In genomic region chr17:1711804-1712203, GRCh38 we compare ENCODE assay signal across 18 cellular contexts. TPM values are rescaled to one million over a fixed set of nuclear protein-coding genes. Genes with fewer than 3 reads are reported as not detected.
A peak's percentile ranks its signal among the peaks of the same experiment; 100 is the strongest.
DNase-seq lines count a peak whose midpoint lies in the region; ATAC-seq, FAIRE-seq and TF ChIP-seq lines count a peak whose summit lies in the region.
"Had no signal": no experiment of that assay in that cellular context is flagged by ENCODE, and none has a peak within 500 bp of the region (broad histone marks: within the 10 kb centered on the region; RNA-seq: fewer than 3 reads in every experiment).

No MANE protein-coding gene starts in this region.

- H3F3A ChIP-seq in GM23338 (replicated peaks; ENCODE audit: low read depth), result no peaks in the 10 kb centered on the region; the same call in 1 of the 2 replicates

- no peak overlapping the region for H3K9ac ChIP-seq in colonic mucosa (ENCODE audit: low read depth in 2 of 2, low read length in 2 of 2)

- FAIRE-seq in A549 (lab: Jason Lieb, UNC), result no peak

- H3K79me2 ChIP-seq in GM23338 (replicated peaks; ENCODE audit: insufficient read depth), result no peaks in the 10 kb centered on the region

- H2AFZ ChIP-seq in GM23338, result no peak overlapping the region

- no peaks in the 10 kb centered on the region for H3K9me3 Mint-ChIP-seq in GM23338
- H3K9me3 Mint-ChIP-seq in natural killer cell treated with Interleukin-12 subunit alpha and Interleukin-12 subunit beta and Interleukin-15 and Interleukin-18, amount 100 ng/mL, for 72 hours, result no peaks in the 10 kb centered on the region
- H3K9me3 Mint-ChIP-seq: activated CD4-positive, alpha-beta T cell treated with anti-CD3 and anti-CD28 coated beads, Interleukin-2, amount 10 ng/mL, durations not matched to agents 7 days and 5 days; activated T-cell treated with anti-CD3 and anti-CD28 coated beads, Interleukin-2, amount 50 U/mL, for 4 hours had no signal

- intact Hi-C loops in colonic mucosa (cut with DNase I), result loop anchor here (5.0 kb wide), 1 partner anchor 35 kb away; no protein-coding TSS in a partner anchor

- H3K4me3 Mint-ChIP-seq in GM23338, result peak overlapping the region; percentile 83; the same call in 1 of the 3 replicates
- peak overlapping the region; percentile 16 for H3K4me3 Mint-ChIP-seq in natural killer cell treated with Interleukin-12 subunit alpha and Interleukin-12 subunit beta and Interleukin-15 and Interleukin-18, amount 100 ng/mL, for 72 hours

- POLR2A ChIA-PET in A549 (lab: Yijun Ruan, JAX), result no interaction called here

- H4K20me1 ChIP-seq in GM23338 (replicated peaks; ENCODE audit: insufficient read depth), result no peaks in the 10 kb centered on the region

- DNase-seq in A549 (ENCODE audit: low read depth in 1 of 2, low spot score in 1 of 2) (no peak), GM23338 (ENCODE audit: low spot score) (no peak), colonic mucosa (no peak), NCI-H2196 (lab: John Stamatoyannopoulos, UW; ENCODE audit: unreplicated experiment) (no peak)
- DNase-seq in natural killer cell treated with Interleukin-12 subunit alpha and Interleukin-12 subunit beta and Interleukin-15 and Interleukin-18, amount 100 ng/mL, for 72 hours (ENCODE audit: low spot score), result no peak
- DNase-seq: activated T-cell treated with anti-CD3 and anti-CD28 coated beads, Interleukin-2, amount 50 U/mL, for 4 hours; esophagus squamous epithelium; GOT3; NCI-H2081 treated with DMSO at 0.1 percent for 48 hours; NCI-H774; retina; stimulated activated CD4-positive, alpha-beta T cell treated with anti-CD3 and anti-CD28 coated beads, Interleukin-2, amount 100 ng/mL, for 48 hours; stimulated activated CD8-positive, alpha-beta memory T cell treated with anti-CD3 and anti-CD28 coated beads, Interleukin-4, amount 100 ng/mL, for 48 hours; upper lobe of left lung had no signal

- WGBS in A549 (ENCODE audit: missing lambda C conversion rate), result 85% methylated on average over 4 of the region's 4 CpGs

- H3K4me3 ChIP-seq in A549 (no peak overlapping the region), GM23338 (no peak overlapping the region), colonic mucosa (no peak overlapping the region)
- H3K4me3 ChIP-seq: esophagus squamous epithelium had no signal

- H3K9me2 ChIP-seq in GM23338 (ENCODE audit: insufficient read depth), result no peaks in the 10 kb centered on the region

- no peak for TF ChIP-seq RAD21 in A549 (conservative IDR thresholded peaks at IDR 0.05 in 1 of 2, IDR thresholded peaks at IDR 0.05 in 1 of 2)

- no peak for ATAC-seq in A549
- no peak for ATAC-seq in GM23338
- no peak for ATAC-seq in natural killer cell treated with Interleukin-12 subunit alpha and Interleukin-12 subunit beta and Interleukin-15 and Interleukin-18, amount 100 ng/mL, for 72 hours
- ATAC-seq in HG03196 (IDR thresholded peaks at IDR 0.05; ENCODE audit: unreplicated experiment), result no peak
- no peak for ATAC-seq in GM19455 (IDR thresholded peaks at IDR 0.05; ENCODE audit: unreplicated experiment)
- ATAC-seq in GM21737 (IDR thresholded peaks at IDR 0.05; ENCODE audit: unreplicated experiment), result no peak
- ATAC-seq: activated T-cell treated with anti-CD3 and anti-CD28 coated beads, Interleukin-2, amount 50 U/mL, for 4 hours had no signal

- peaks cover 31% of the 10 kb centered on the region for H3K4me1 Mint-ChIP-seq in GM23338
- H3K4me1 Mint-ChIP-seq in natural killer cell treated with Interleukin-12 subunit alpha and Interleukin-12 subunit beta and Interleukin-15 and Interleukin-18, amount 100 ng/mL, for 72 hours (ENCODE audit: low read depth in 2 of 2), result peaks cover 15 to 16% of the 10 kb centered on the region in 2 donors

- TF ChIP-seq EP300 in A549 (IDR thresholded peaks at IDR 0.05), result no peak

- H3K27me3 ChIP-seq in GM23338 (ENCODE audit: insufficient read depth), result peaks cover 7% of the 10 kb centered on the region; the same call in 1 of the 2 replicates
- no peaks in the 10 kb centered on the region for H3K27me3 ChIP-seq in colonic mucosa
- H3K27me3 ChIP-seq: esophagus squamous epithelium, upper lobe of left lung had no signal

- H3K36me3 ChIP-seq in GM23338 (ENCODE audit: insufficient read depth), result no peaks in the 10 kb centered on the region
- H3K36me3 ChIP-seq in colonic mucosa, result no peaks in the 10 kb centered on the region

- peaks cover 34% of the 10 kb centered on the region for H3K27me3 Mint-ChIP-seq in GM23338 (ENCODE audit: insufficient read depth, low read depth, poor library complexity)
- peaks cover 0 to 3% of the 10 kb centered on the region in 2 donors for H3K27me3 Mint-ChIP-seq in natural killer cell treated with Interleukin-12 subunit alpha and Interleukin-12 subunit beta and Interleukin-15 and Interleukin-18, amount 100 ng/mL, for 72 hours

- TF ChIP-seq POLR2A in A549 (IDR thresholded peaks at IDR 0.05; ENCODE audit: low read length), result no peak

- TF ChIP-seq CTCF in A549 (IDR thresholded peaks at IDR 0.05) (no peak), GM23338 (conservative IDR thresholded peaks at IDR 0.05; ENCODE audit: low read depth in 2 of 2) (no peak), colonic mucosa (IDR thresholded peaks at IDR 0.05) (no peak)

- CTCF ChIA-PET in A549 (lab: Yijun Ruan, JAX), result interaction anchor here (1.1 to 23.8 kb wide), 6 partner anchors 10 to 62 kb away, joined by 3 to 591 read pairs (median 15); partner anchors contain the start of genes RILP and SERPINF1

- H3K27ac ChIP-seq in A549 (no peak overlapping the region), GM23338 (ENCODE audit: low read depth) (no peak overlapping the region), colonic mucosa (peak overlapping the region; percentile 84)

- H3K4me2 ChIP-seq in A549 (no peak overlapping the region), GM23338 (no peak overlapping the region)

- peaks cover 14% of the 10 kb centered on the region; the same call in 2 of the 3 replicates for H3K36me3 Mint-ChIP-seq in GM23338 (ENCODE audit: low read depth)
- H3K36me3 Mint-ChIP-seq in natural killer cell treated with Interleukin-12 subunit alpha and Interleukin-12 subunit beta and Interleukin-15 and Interleukin-18, amount 100 ng/mL, for 72 hours, result peaks cover 11% of the 10 kb centered on the region

- no peaks in the 10 kb centered on the region for H3K9me3 ChIP-seq in A549
- H3K9me3 ChIP-seq in colonic mucosa, result no peaks in the 10 kb centered on the region
- H3K9me3 ChIP-seq: esophagus squamous epithelium, upper lobe of left lung had no signal

- H3K4me1 ChIP-seq in A549, result peaks cover 44% of the 10 kb centered on the region
- H3K4me1 ChIP-seq in GM23338 (ENCODE audit: insufficient read depth), result peaks cover 13% of the 10 kb centered on the region
- H3K4me1 ChIP-seq in colonic mucosa, result peaks cover 17% of the 10 kb centered on the region

- H3K27ac Mint-ChIP-seq in GM23338, result no peak overlapping the region
- no peak overlapping the region for H3K27ac Mint-ChIP-seq in natural killer cell treated with Interleukin-12 subunit alpha and Interleukin-12 subunit beta and Interleukin-15 and Interleukin-18, amount 100 ng/mL, for 72 hours
- H3K27ac Mint-ChIP-seq: activated CD4-positive, alpha-beta T cell treated with anti-CD3 and anti-CD28 coated beads, Interleukin-2, amount 10 ng/mL, durations not matched to agents 7 days and 5 days had no signal

RNA-seq across cellular contexts. Expression of gene TLCD2, which starts 1.6 kb away (rescaled TPM):
- polyA plus RNA-seq in A549 (2011; rRNA removed) (3.4 and 4.5 TPM in 2 replicates), A549 (2017; fragmentation: RNase III; extraction: RNeasy Plus Mini Kit Qiagen cat#74134 plus additional on column Dnase treatment) (3.1 to 3.8 TPM (median 3.5 TPM) in 3 replicates), GM23338 (2016; fragmentation: Nextera tagmentation; extraction: Ambion mirVana) (0.64 and 0.70 TPM in 2 replicates)
- polyA plus RNA-seq in A549 (2012; cell fraction: cytosol; rRNA removed), result 0.70 and 0.96 TPM in 2 replicates
- 0.71 and 0.89 TPM in 2 replicates for polyA plus RNA-seq in A549 (2012; cell fraction: nucleus; rRNA removed)
- polyA minus RNA-seq in A549 (2011; rRNA and poly(A)+ RNA removed), result 3.7 and 4.3 TPM in 2 replicates
- total RNA-seq in GM23338 (2014; rRNA removed; shearing (Covaris generic)), result 0.58 and 1.4 TPM in 2 replicates
- 10 to 100 TPM; 30.2 to 32.6 TPM for total RNA-seq in colonic mucosa
- under 1 TPM; 0.17 to 0.78 TPM for total RNA-seq in natural killer cell treated with Interleukin-12 subunit alpha and Interleukin-12 subunit beta and Interleukin-15 and Interleukin-18, amount 100 ng/mL, for 72 hours

RNA-seq across cellular contexts. Expression of gene WDR81, which starts 12.7 kb away (rescaled TPM):
- 4.6 and 4.9 TPM in 2 replicates for polyA plus RNA-seq in A549 (2011; rRNA removed)
- 14.4 and 20.1 TPM in 2 replicates for polyA plus RNA-seq in A549 (2012; cell fraction: cytosol; rRNA removed)
- polyA plus RNA-seq in A549 (2012; cell fraction: nucleus; rRNA removed), result 71.8 and 82.1 TPM in 2 replicates
- polyA plus RNA-seq in A549 (2017; fragmentation: RNase III; extraction: RNeasy Plus Mini Kit Qiagen cat#74134 plus additional on column Dnase treatment), result 22.6 to 26.8 TPM (median 25.5 TPM) in 3 replicates
- 8.8 and 11.0 TPM in 2 replicates for polyA minus RNA-seq in A549 (2011; rRNA and poly(A)+ RNA removed)
- 14.5 and 17.6 TPM in 2 replicates for total RNA-seq in GM23338 (2014; rRNA removed; shearing (Covaris generic))
- 3.5 and 3.7 TPM in 2 replicates for polyA plus RNA-seq in GM23338 (2016; fragmentation: Nextera tagmentation; extraction: Ambion mirVana)
- 10 to 100 TPM in 1 of 2 donors, 1 to 10 TPM in 1; 9.2 to 16.0 TPM for total RNA-seq in colonic mucosa
- total RNA-seq in natural killer cell treated with Interleukin-12 subunit alpha and Interleukin-12 subunit beta and Interleukin-15 and Interleukin-18, amount 100 ng/mL, for 72 hours, result 10 to 100 TPM; 17.9 to 30.9 TPM

RNA-seq across cellular contexts. Expression of gene PRPF8, which starts 27.1 kb away (rescaled TPM):
- polyA plus RNA-seq in A549 (2011; rRNA removed) (263 and 374 TPM in 2 replicates), A549 (2017; fragmentation: RNase III; extraction: RNeasy Plus Mini Kit Qiagen cat#74134 plus additional on column Dnase treatment) (228 to 250 TPM (median 234 TPM) in 3 replicates), GM23338 (2016; fragmentation: Nextera tagmentation; extraction: Ambion mirVana) (175 and 178 TPM in 2 replicates)
- polyA plus RNA-seq in A549 (2012; cell fraction: cytosol; rRNA removed), result 225 and 261 TPM in 2 replicates
- polyA plus RNA-seq in A549 (2012; cell fraction: nucleus; rRNA removed), result 743 and 891 TPM in 2 replicates
- polyA minus RNA-seq in A549 (2011; rRNA and poly(A)+ RNA removed), result 1,065 and 1,094 TPM in 2 replicates
- total RNA-seq in GM23338 (2014; rRNA removed; shearing (Covaris generic)), result 231 and 246 TPM in 2 replicates
- total RNA-seq in colonic mucosa, result 100 to 1,000 TPM; 172 to 292 TPM
- total RNA-seq in natural killer cell treated with Interleukin-12 subunit alpha and Interleukin-12 subunit beta and Interleukin-15 and Interleukin-18, amount 100 ng/mL, for 72 hours, result 100 to 1,000 TPM; 348 to 422 TPM

RNA-seq across cellular contexts. Expression of gene SERPINF2, which starts 30.9 kb away (rescaled TPM):
- 2.1 and 2.7 TPM in 2 replicates for polyA plus RNA-seq in A549 (2011; rRNA removed)
- 2.8 and 3.6 TPM in 2 replicates for polyA plus RNA-seq in A549 (2012; cell fraction: cytosol; rRNA removed)
- 3.9 and 4.4 TPM in 2 replicates for polyA plus RNA-seq in A549 (2012; cell fraction: nucleus; rRNA removed)
- polyA plus RNA-seq in A549 (2017; fragmentation: RNase III; extraction: RNeasy Plus Mini Kit Qiagen cat#74134 plus additional on column Dnase treatment), result 2.4 to 2.9 TPM (median 2.7 TPM) in 3 replicates
- 1.9 and 2.3 TPM in 2 replicates for polyA minus RNA-seq in A549 (2011; rRNA and poly(A)+ RNA removed)
- total RNA-seq in GM23338 (2014; rRNA removed; shearing (Covaris generic)), result 0.47 and 0.66 TPM in 2 replicates
- polyA plus RNA-seq in GM23338 (2016; fragmentation: Nextera tagmentation; extraction: Ambion mirVana), result 1.2 and 1.5 TPM in 2 replicates
- total RNA-seq in colonic mucosa, result 1 to 10 TPM; 1.0 to 1.7 TPM
- under 1 TPM in 1 of 2 donors, not detected in 1; 0.24 TPM for total RNA-seq in natural killer cell treated with Interleukin-12 subunit alpha and Interleukin-12 subunit beta and Interleukin-15 and Interleukin-18, amount 100 ng/mL, for 72 hours

RNA-seq across cellular contexts. Expression of gene SERPINF1, which starts 50.1 kb away (rescaled TPM):
- 11.5 and 13.7 TPM in 2 replicates for polyA plus RNA-seq in A549 (2011; rRNA removed)
- 4.7 and 7.2 TPM in 2 replicates for polyA plus RNA-seq in A549 (2012; cell fraction: cytosol; rRNA removed)
- polyA plus RNA-seq in A549 (2012; cell fraction: nucleus; rRNA removed), result 8.7 and 12.9 TPM in 2 replicates
- 2.3 to 3.4 TPM (median 3.0 TPM) in 3 replicates for polyA plus RNA-seq in A549 (2017; fragmentation: RNase III; extraction: RNeasy Plus Mini Kit Qiagen cat#74134 plus additional on column Dnase treatment)
- polyA minus RNA-seq in A549 (2011; rRNA and poly(A)+ RNA removed), result 8.2 and 8.7 TPM in 2 replicates
- total RNA-seq in GM23338 (2014; rRNA removed; shearing (Covaris generic)), result 40.7 and 41.4 TPM in 2 replicates
- polyA plus RNA-seq in GM23338 (2016; fragmentation: Nextera tagmentation; extraction: Ambion mirVana), result 22.1 and 24.4 TPM in 2 replicates
- total RNA-seq in colonic mucosa, result 10 to 100 TPM; 13.3 to 39.7 TPM
- total RNA-seq in natural killer cell treated with Interleukin-12 subunit alpha and Interleukin-12 subunit beta and Interleukin-15 and Interleukin-18, amount 100 ng/mL, for 72 hours, result not detected

Comparison
In these comparisons a context has a peak if more than half of its experiments do, and no peak if none do; other contexts are left out.
1. RNA of gene TLCD2, which starts 1.6 kb away (total RNA-seq): 30.2 to 32.6 TPM in colonic mucosa; 0.58 to 1.4 TPM in GM23338 and 0.17 to 0.78 TPM in natural killer cell treated with Interleukin-12 subunit alpha and Interleukin-12 subunit beta and Interleukin-15 and Interleukin-18, amount 100 ng/mL, for 72 hours; every median in the first group is over 10 times any median in the second.